ENCODE assay signal across 9 cellular contexts in genomic region chr3:195697582-195698324, GRCh38. TPM values are rescaled to one million over a fixed set of nuclear protein-coding genes. Genes with fewer than 3 reads are reported as not detected.
A peak's percentile ranks its signal among the peaks of the same experiment; 100 is the strongest.
DNase-seq lines count a peak whose midpoint lies in the region; ATAC-seq and TF ChIP-seq lines count a peak whose summit lies in the region.
"Had no signal": no experiment of that assay in that cellular context is flagged by ENCODE, and none has a peak within 500 bp of the region (broad histone marks: within the 10 kb centered on the region; RNA-seq: fewer than 3 reads in every experiment).

No MANE protein-coding gene starts in this region.

- no peaks in the 10 kb centered on the region for H3K27me3 Mint-ChIP-seq in T-helper 17 cell
- peaks cover 7% of the 10 kb centered on the region for H3K27me3 Mint-ChIP-seq in glutamatergic neuron (ENCODE audit: unreplicated experiment)

- no peak overlapping the region for H2AFZ ChIP-seq in GM23248

- ATAC-seq in T-helper 17 cell (no peak), GM21723 (IDR thresholded peaks at IDR 0.05; ENCODE audit: unreplicated experiment) (no peak), HG02588 (IDR thresholded peaks at IDR 0.05; ENCODE audit: unreplicated experiment) (no peak)

- H3K4me2 ChIP-seq in GM23248 (ENCODE audit: unreplicated experiment): peak overlapping the region; percentile 20

- H3K9me3 Mint-ChIP-seq in glutamatergic neuron (ENCODE audit: unreplicated experiment): peaks cover 10% of the 10 kb centered on the region

- WGBS in GM23248 (ENCODE audit: low coverage in 1 of 2, low lambda C conversion rate in 2 of 2, missing lambda C conversion rate in 2 of 2), 2 experiments: 55 to 56% methylated on average over 11 of the region's 11 CpGs

- H3K27me3 ChIP-seq in GM23248 (replicated peaks; ENCODE audit: insufficient read depth) (no peaks in the 10 kb centered on the region), ascending aorta (no peaks in the 10 kb centered on the region)

- no peaks in the 10 kb centered on the region for H4K20me1 ChIP-seq in GM23248 (ENCODE audit: insufficient read depth)

- H3K9ac ChIP-seq in GM23248: no peak overlapping the region

- TF ChIP-seq CTCF in glutamatergic neuron (IDR thresholded peaks at IDR 0.05; ENCODE audit: partially characterized antibody, unreplicated experiment): no peak
- no peak for TF ChIP-seq CTCF in ascending aorta (IDR thresholded peaks at IDR 0.05)

- H3K4me3 Mint-ChIP-seq in T-helper 17 cell: no peak overlapping the region
- peak overlapping the region; percentile 60 for H3K4me3 Mint-ChIP-seq in glutamatergic neuron (ENCODE audit: unreplicated experiment)

- H3K4me1 Mint-ChIP-seq in T-helper 17 cell (peaks cover 22% of the 10 kb centered on the region), glutamatergic neuron (ENCODE audit: low read depth, unreplicated experiment) (peaks cover 18% of the 10 kb centered on the region)

- in situ Hi-C loops in GM23248 (cut with MboI): no loop called here

- H3K9me3 ChIP-seq in GM23248 (ENCODE audit: low read depth) (no peaks in the 10 kb centered on the region), T-helper 17 cell (ENCODE audit: control insufficient read depth, low read length, poor library complexity, severe bottlenecking) (no peaks in the 10 kb centered on the region), ascending aorta (no peaks in the 10 kb centered on the region)

- H3K36me3 Mint-ChIP-seq in T-helper 17 cell (ENCODE audit: low read depth): peaks cover 17% of the 10 kb centered on the region
- H3K36me3 Mint-ChIP-seq in glutamatergic neuron (ENCODE audit: unreplicated experiment): peaks cover 8% of the 10 kb centered on the region

- H3K27ac ChIP-seq in GM23248 (peak overlapping the region; percentile 34), ascending aorta (no peak overlapping the region)

- no peaks in the 10 kb centered on the region for H3K36me3 ChIP-seq in GM23248 (ENCODE audit: low read depth)
- peaks cover 18 to 27% of the 10 kb centered on the region in 2 donors for H3K36me3 ChIP-seq in ascending aorta

- intact Hi-C loops in ascending aorta (cut with DNase I): no loop called here

- peak; percentile 89 for DNase-seq in GM23248
- DNase-seq in T-helper 17 cell: no peak
- no peak for DNase-seq in glutamatergic neuron
- DNase-seq in renal cortical epithelial cell (ENCODE audit: low read depth): peak; percentile 76
- DNase-seq in ascending aorta (ENCODE audit: low spot score in 2 of 2): no peak
- DNase-seq in NCI-H1436 (lab: John Stamatoyannopoulos, UW): no peak
- DNase-seq: activated T-cell treated with anti-CD3 and anti-CD28 coated beads for 4 hours had no signal

- no peak overlapping the region for H3K4me3 ChIP-seq in GM23248
- no peak overlapping the region for H3K4me3 ChIP-seq in ascending aorta

- no peaks in the 10 kb centered on the region; the same call in 1 of the 2 replicates for H3F3A ChIP-seq in GM23248 (ENCODE audit: insufficient read depth)

- peaks cover 11% of the 10 kb centered on the region for H3K4me1 ChIP-seq in GM23248 (ENCODE audit: insufficient read depth)
- H3K4me1 ChIP-seq in ascending aorta: no peaks in the 10 kb centered on the region

- H3K27ac Mint-ChIP-seq in T-helper 17 cell (peak overlapping the region; percentile 76), glutamatergic neuron (ENCODE audit: unreplicated experiment) (peak overlapping the region; percentile 1)

- H3K9me2 ChIP-seq in GM23248 (ENCODE audit: insufficient read depth): no peaks in the 10 kb centered on the region

- no peaks in the 10 kb centered on the region for H3K79me2 ChIP-seq in GM23248 (ENCODE audit: insufficient read depth)

RNA-seq across cellular contexts. Expression of gene MUC20, which starts 23.0 kb away (rescaled TPM):
- total RNA-seq in GM23248 (2014; rRNA removed; shearing (Covaris generic)): not detected in 2 replicates
- polyA plus RNA-seq in GM23248 (2016; fragmentation: Nextera tagmentation; extraction: Ambion mirVana): not detected in 2 replicates
- total RNA-seq in T-helper 17 cell (10 to 100 TPM in 1 of 2 donors, 1 to 10 TPM in 1; 6.4 to 13.2 TPM), glutamatergic neuron (ENCODE audit: unreplicated experiment) (not detected), renal cortical epithelial cell (1.1 and 4.7 TPM in 2 replicates), ascending aorta (52.0 TPM)

Comparison
In these comparisons a context has a peak if more than half of its experiments do, and no peak if none do; other contexts are left out.
1. DNase-seq: peak in GM23248 (single experiment) and renal cortical epithelial cell (single experiment); none in T-helper 17 cell (0 of 3), glutamatergic neuron (single experiment), ascending aorta (0 of 2) and NCI-H1436 (single experiment).